Comparison of ENCODE assay signal across 8 cellular contexts in the genomic region with DNA sequence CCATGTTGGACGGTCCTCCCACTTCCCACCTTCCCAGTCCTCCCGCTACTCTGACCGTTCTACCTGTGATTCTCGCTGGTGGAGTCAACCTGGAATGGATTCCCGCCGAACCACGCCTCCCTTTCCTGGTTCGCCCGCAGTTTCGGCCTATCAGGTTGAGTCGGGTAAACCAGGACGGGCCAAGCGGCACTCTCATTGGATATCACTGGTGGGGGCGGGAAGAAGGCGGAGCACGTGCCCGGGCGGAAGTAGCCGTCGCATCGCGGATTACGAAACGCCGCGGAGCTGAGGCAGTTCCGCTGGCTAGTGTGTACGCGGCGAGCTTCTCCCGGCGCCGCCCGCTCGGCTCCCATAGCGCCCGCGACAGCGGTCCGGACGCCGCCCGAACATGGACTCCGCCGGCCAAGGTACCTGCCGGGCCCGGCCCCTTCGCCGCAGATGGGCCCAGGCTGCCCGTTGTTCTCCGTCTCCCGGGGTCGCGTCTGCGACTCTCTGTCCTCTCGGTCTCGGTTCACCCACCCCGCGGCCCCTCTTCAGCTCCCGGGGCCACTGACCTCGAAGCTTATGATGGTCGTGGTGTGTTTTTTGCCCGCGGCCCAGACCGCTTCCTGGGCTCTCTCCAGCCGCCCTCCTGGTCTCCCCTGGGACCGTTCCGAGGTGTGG. TPM values are rescaled to one million over a fixed set of nuclear protein-coding genes. Genes with fewer than 3 reads are reported as not detected.
DNase-seq lines count a peak whose midpoint lies in the region; ATAC-seq, FAIRE-seq and TF ChIP-seq lines count a peak whose summit lies in the region.

A gene (plus strand): TSS at position 293 of the 663 bp plus-strand sequence. CDS start 96 bp downstream, at position 389.

- DNase-seq in NCI-H82 (lab: John Stamatoyannopoulos, UW) (peak; percentile 100), dermis microvascular lymphatic vessel endothelial cell (ENCODE audit: low read depth in 2 of 2) (peak; percentile 98 to 99), HepG2 (ENCODE audit: low spot score) (peak; percentile 100)
- peak; percentile 98 to 99 for DNase-seq in activated CD4-positive, alpha-beta T cell treated with anti-CD3 and anti-CD28 coated beads, Interleukin-2, amount 50 U/mL, for 48 hours
- peak; percentile 98 for DNase-seq in stimulated activated CD4-positive, alpha-beta T cell treated with anti-CD3 and anti-CD28 coated beads, Interleukin-4, amount 100 ng/mL, for 1 hour

- peaks cover 13 to 21% of the 10 kb centered on the region in 2 experiments for H3K36me3 ChIP-seq in HepG2 (replicated peaks in 1 of 2; ENCODE audit: control insufficient read depth in 1 of 2, insufficient read depth in 2 of 2, low read length in 2 of 2)

- in situ Hi-C loops in HepG2 (cut with HindIII; ENCODE audit: extremely low pct_ligation_motif_present, low pct_unique_long_range_greater_than_20kb) = no loop called here

- peaks cover 5% of the 10 kb centered on the region; the same call in 1 of the 2 replicates for H4K20me1 ChIP-seq in HepG2 (ENCODE audit: insufficient read depth, low read length)

- peaks cover 45% of the 10 kb centered on the region for H3K79me2 ChIP-seq in HepG2 (ENCODE audit: insufficient read depth, low read length)

- TF ChIP-seq EP300 in HepG2 (IDR thresholded peaks at IDR 0.05; ENCODE audit: low read depth in 2 of 2, low read length in 2 of 2) (peak; percentile 34 to 48; a peak in 1 of 4 replicates), HepG2 (CRISPR knock-in tag; IDR thresholded peaks at IDR 0.05; ENCODE audit: borderline replicate concordance) (no peak)

- FAIRE-seq in HepG2 (lab: Jason Lieb, UNC) = peak; percentile 99

- TF ChIP-seq RAD21 in HepG2 (CRISPR knock-in tag; IDR thresholded peaks at IDR 0.05) = peak; percentile 75

- WGBS in HepG2 (ENCODE audit: low lambda C conversion rate) = under 1% methylated on average over 47 of the region's 68 CpGs

- no peak within 1 kb of the TSS for H2AFZ ChIP-seq in HepG2 (ENCODE audit: low read length)

- peak within 1 kb of the TSS; percentile 78 to 96 (median 87) for H3K4me3 ChIP-seq in HepG2 (replicated peaks in 1 of 3; ENCODE audit: insufficient read depth in 1 of 3, low read depth in 2 of 3, low read length in 3 of 3)

- no peaks in the 10 kb centered on the region for H3K9me3 ChIP-seq in HepG2 (ENCODE audit: low read length)

- ATAC-seq in GM19395 (IDR thresholded peaks at IDR 0.05; ENCODE audit: unreplicated experiment) (peak; percentile 72), HG03565 (IDR thresholded peaks at IDR 0.05; ENCODE audit: unreplicated experiment) (peak; percentile 60), HepG2 (peak; percentile 86)

- peak within 1 kb of the TSS; percentile 94 for H3K9ac ChIP-seq in HepG2 (ENCODE audit: insufficient read depth, low read depth, low read length)

- peak within 1 kb of the TSS; percentile 94 for H3K4me2 ChIP-seq in HepG2 (ENCODE audit: low read depth, low read length)

- no peaks in the 10 kb centered on the region; a peak in 1 of 5 replicates for H3K27me3 ChIP-seq in HepG2 (ENCODE audit: control insufficient read depth in 1 of 2, insufficient read depth in 2 of 2, low read length in 2 of 2)

- H3K4me1 ChIP-seq in HepG2 (ENCODE audit: insufficient read depth, low read length) = peaks cover 42% of the 10 kb centered on the region

- TF ChIP-seq CTCF in C4-2B (conservative IDR thresholded peaks at IDR 0.05) (no peak), HepG2 (CRISPR knock-in tag; IDR thresholded peaks at IDR 0.05) (no peak; the same call in 1 of the 2 replicates)

- intact Hi-C loops in HepG2 (cut with micrococcal nuclease; ENCODE audit: unreplicated experiment) = loop anchor here (2.0 to 10.0 kb wide), 6 partner anchors 30 to 326 kb away; a partner anchor contains a TSS

- POLR2A ChIA-PET in HepG2 (lab: Yijun Ruan, JAX) = interaction anchor here (0.7 to 4.6 kb wide), 54 partner anchors 9 to 327 kb away, joined by 3 to 71 read pairs (median 6); a partner anchor contains a TSS

- H3K27ac ChIP-seq in C4-2B = peak within 1 kb of the TSS; percentile 97
- peak within 1 kb of the TSS; percentile 89 for H3K27ac ChIP-seq in HepG2 (ENCODE audit: extremely low read length, insufficient read depth, low read length)

- peak in 1 of 2 experiments; percentile 98; a peak in 2 of 4 replicates for TF ChIP-seq POLR2A in HepG2 (IDR thresholded peaks at IDR 0.05; ENCODE audit: insufficient read depth in 1 of 2, low read depth in 2 of 2, low read length in 2 of 2)

- CTCF ChIA-PET in HepG2 (lab: Yijun Ruan, JAX; ENCODE audit: low intra/inter-chr PET ratio, low total read pairs) = interaction anchor here (1.9 to 2.1 kb wide), 3 partner anchors 45 to 327 kb away, joined by 9 to 15 read pairs (median 9); a partner anchor contains a TSS

- no TSS peak for BruUV-seq in HepG2 (replicated peaks; lab: Mats Ljungman, UMichigan)

TF ChIP-seq in HepG2, 621 proteins besides CTCF, POLR2A, EP300 and RAD21 (continues in another document):
- TF ChIP-seq POLR2G (IDR thresholded peaks at IDR 0.05; ENCODE audit: low read depth, low read length) (peak; percentile 98), ATF1 (CRISPR knock-in tag; IDR thresholded peaks at IDR 0.05) (peak; percentile 97), ELF1 (CRISPR knock-in tag; IDR thresholded peaks at IDR 0.05) (peak; percentile 97), ZNF432 (CRISPR knock-in tag; IDR thresholded peaks at IDR 0.05; ENCODE audit: borderline replicate concordance) (peak; percentile 30; the same call in 1 of the 2 replicates), ZNF737 (CRISPR knock-in tag; IDR thresholded peaks at IDR 0.05; ENCODE audit: borderline replicate concordance) (peak; percentile 78; the same call in 1 of the 2 replicates), MBNL3 (CRISPR knock-in tag; conservative IDR thresholded peaks at IDR 0.05) (no peak), CC2D1A (CRISPR knock-in tag; IDR thresholded peaks at IDR 0.05) (peak; percentile 95; the same call in 1 of the 2 replicates), SP2 (CRISPR knock-in tag; IDR thresholded peaks at IDR 0.05) (peak; percentile 97), HNRNPK (IDR thresholded peaks at IDR 0.05; ENCODE audit: low read depth, low read length, poor library complexity, severe bottlenecking) (peak; percentile 80), MYC (CRISPR knock-in tag; IDR thresholded peaks at IDR 0.05; ENCODE audit: borderline replicate concordance) (peak; percentile 98), MLLT10 (CRISPR knock-in tag; IDR thresholded peaks at IDR 0.05) (no peak), MTF2 (CRISPR knock-in tag; IDR thresholded peaks at IDR 0.05; ENCODE audit: borderline replicate concordance) (no peak), YY1 (IDR thresholded peaks at IDR 0.05; ENCODE audit: insufficient read depth, insufficient replicate concordance, low read depth, low read length) (peak; percentile 93), ZNF816 (CRISPR knock-in tag; IDR thresholded peaks at IDR 0.05; ENCODE audit: borderline replicate concordance) (peak; percentile 96)
- TF ChIP-seq, protein P1, sequence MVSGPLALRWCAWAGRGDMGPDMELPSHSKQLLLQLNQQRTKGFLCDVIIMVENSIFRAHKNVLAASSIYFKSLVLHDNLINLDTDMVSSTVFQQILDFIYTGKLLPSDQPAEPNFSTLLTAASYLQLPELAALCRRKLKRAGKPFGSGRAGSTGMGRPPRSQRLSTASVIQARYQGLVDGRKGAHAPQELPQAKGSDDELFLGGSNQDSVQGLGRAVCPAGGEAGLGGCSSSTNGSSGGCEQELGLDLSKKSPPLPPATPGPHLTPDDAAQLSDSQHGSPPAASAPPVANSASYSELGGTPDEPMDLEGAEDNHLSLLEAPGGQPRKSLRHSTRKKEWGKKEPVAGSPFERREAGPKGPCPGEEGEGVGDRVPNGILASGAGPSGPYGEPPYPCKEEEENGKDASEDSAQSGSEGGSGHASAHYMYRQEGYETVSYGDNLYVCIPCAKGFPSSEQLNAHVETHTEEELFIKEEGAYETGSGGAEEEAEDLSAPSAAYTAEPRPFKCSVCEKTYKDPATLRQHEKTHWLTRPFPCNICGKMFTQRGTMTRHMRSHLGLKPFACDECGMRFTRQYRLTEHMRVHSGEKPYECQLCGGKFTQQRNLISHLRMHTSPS (CRISPR knock-in tag; IDR thresholded peaks at IDR 0.05; ENCODE audit: low read depth) = 0 out of 2 replicates have a peak, but pooled peaks have one; percentile 37

RNA-seq across cellular contexts. Expression of the gene that starts here (rescaled TPM):
- total RNA-seq in dermis microvascular lymphatic vessel endothelial cell (112 and 178 TPM in 2 replicates), HepG2 (2016; rRNA removed; fragmentation: Illumina TruSeq; extraction: Trizol) (156 and 187 TPM in 2 replicates)
- 17.3 and 18.9 TPM in 2 replicates for total RNA-seq in HepG2 (2016; cell fraction: cytosol; rRNA removed; fragmentation: Illumina TruSeq; extraction: Trizol; ENCODE audit: low read depth)
- 159 and 183 TPM in 2 replicates for total RNA-seq in HepG2 (2016; cell fraction: insoluble cytoplasmic fraction; rRNA removed; fragmentation: Illumina TruSeq; extraction: Trizol)
- total RNA-seq in HepG2 (2016; cell fraction: membrane; rRNA removed; fragmentation: Illumina TruSeq; extraction: Trizol) = 68.0 and 74.8 TPM in 2 replicates
- total RNA-seq in HepG2 (2016; cell fraction: nucleus; rRNA removed; fragmentation: Illumina TruSeq; extraction: Trizol) = 80.6 and 85.7 TPM in 2 replicates
- polyA plus RNA-seq in HepG2 (2011; rRNA removed) = 184 and 198 TPM in 2 replicates
- polyA plus RNA-seq in HepG2 (2011; cell fraction: cytosol; rRNA removed) = 197 and 204 TPM in 2 replicates
- polyA plus RNA-seq in HepG2 (2011; cell fraction: nucleus; rRNA removed) = 163 and 169 TPM in 2 replicates
- polyA plus RNA-seq in HepG2 (2012) = 96.3 and 115 TPM in 2 replicates
- polyA plus RNA-seq in HepG2 (2016; cell fraction: cytosol; fragmentation: Illumina TruSeq; extraction: Trizol; ENCODE audit: low read depth) = 18.7 and 19.4 TPM in 2 replicates
- polyA plus RNA-seq in HepG2 (2016; cell fraction: insoluble cytoplasmic fraction; fragmentation: Illumina TruSeq; extraction: Trizol; ENCODE audit: low read depth) = 188 and 207 TPM in 2 replicates
- 59.6 and 59.7 TPM in 2 replicates for polyA plus RNA-seq in HepG2 (2016; cell fraction: membrane; fragmentation: Illumina TruSeq; extraction: Trizol; ENCODE audit: low read depth)
- 162 and 173 TPM in 2 replicates for polyA plus RNA-seq in HepG2 (2016; cell fraction: nucleus; fragmentation: Illumina TruSeq; extraction: Trizol; ENCODE audit: insufficient read depth, low read depth)
- polyA minus RNA-seq in HepG2 (2011; rRNA and poly(A)+ RNA removed; ENCODE audit: low replicate concordance) = 128 and 150 TPM in 2 replicates
- polyA minus RNA-seq in HepG2 (2011; cell fraction: cytosol; rRNA and poly(A)+ RNA removed) = 114 and 118 TPM in 2 replicates
- 47.3 and 56.6 TPM in 2 replicates for polyA minus RNA-seq in HepG2 (2011; cell fraction: nucleus; rRNA and poly(A)+ RNA removed)

Comparison
In these comparisons a context has a peak if more than half of its experiments do, and no peak if none do; other contexts are left out.
1. Peak in every context shown above with its lines: DNase-seq, ATAC-seq, H3K4me3 ChIP-seq and H3K27ac ChIP-seq.